In genomic region chr5:134206627-134207160, GRCh38 we compare ENCODE assay signal across 21 cellular contexts. TPM values are rescaled to one million over a fixed set of nuclear protein-coding genes. Genes with fewer than 3 reads are reported as not detected.
DNase-seq lines count a peak whose midpoint lies in the region; ATAC-seq, FAIRE-seq and TF ChIP-seq lines count a peak whose summit lies in the region.
"Had no signal": no experiment of that assay in that cellular context is flagged by ENCODE, and none has a peak within 500 bp of the region (broad histone marks: within the 10 kb centered on the region; RNA-seq: fewer than 3 reads in every experiment).

No MANE protein-coding gene starts in this region.

- peaks cover 60% of the 10 kb centered on the region for H3K36me3 Mint-ChIP-seq in CD4-positive, alpha-beta T cell (ENCODE audit: low read depth)
- peaks cover 50% of the 10 kb centered on the region for H3K36me3 Mint-ChIP-seq in central memory CD8-positive, alpha-beta T cell (ENCODE audit: insufficient read depth)
- H3K36me3 Mint-ChIP-seq in neural progenitor cell: peaks cover 32% of the 10 kb centered on the region
- H3K36me3 Mint-ChIP-seq in effector memory CD8-positive, alpha-beta T cell (ENCODE audit: insufficient read depth): peaks cover 62% of the 10 kb centered on the region

- intact Hi-C loops in CD4-positive, alpha-beta T cell (cut with DNase I, micrococcal nuclease): no loop called here

- POLR2A ChIA-PET in CD4-positive, alpha-beta T cell (lab: Charles Lee): interaction anchor here (0.7 to 2.1 kb wide), 2 partner anchors 16 to 19 kb away, joined by 3 to 7 read pairs; partner anchors contain the start of gene PPP2CA

- H3K9me3 Mint-ChIP-seq in CD4-positive, alpha-beta T cell: no peaks in the 10 kb centered on the region
- no peaks in the 10 kb centered on the region for H3K9me3 Mint-ChIP-seq in central memory CD8-positive, alpha-beta T cell
- peaks cover 3% of the 10 kb centered on the region for H3K9me3 Mint-ChIP-seq in neural progenitor cell
- no peaks in the 10 kb centered on the region for H3K9me3 Mint-ChIP-seq in effector memory CD8-positive, alpha-beta T cell
- H3K9me3 Mint-ChIP-seq: IgD-negative memory B cell had no signal

- no peak for DNase-seq in CD4-positive, alpha-beta T cell
- DNase-seq in HTR-8/SVneo (ENCODE audit: insufficient read length, low spot score): no peak
- DNase-seq in central memory CD8-positive, alpha-beta T cell (ENCODE audit: low spot score in 2 of 2): no peak
- DNase-seq in neural progenitor cell (ENCODE audit: low spot score): no peak
- no peak for DNase-seq in dedifferentiated amniotic fluid mesenchymal stem cell (ENCODE audit: extremely low spot score)
- DNase-seq in effector memory CD8-positive, alpha-beta T cell: no peak
- DNase-seq: DMS79, Karpas-422, NCI-H1417, NCI-H1694 treated with DMSO at 0.1 percent for 48 hours, NCI-H446 treated with DMSO at 0.1 percent for 48 hours, NCI-H526 treated with DMSO at 0.1 percent for 48 hours, PC-9, SIG-M5, SK-N-SH had no signal

- no peak overlapping the region for H3K9ac ChIP-seq in neural progenitor cell
- H3K9ac ChIP-seq: SK-N-SH had no signal

- no peak for ATAC-seq in CD4-positive, alpha-beta T cell (ENCODE audit: poor library complexity)
- no peak for ATAC-seq in central memory CD8-positive, alpha-beta T cell (replicated peaks; ENCODE audit: extremely low read depth, poor library complexity, severe bottlenecking)
- ATAC-seq in GM21723 (IDR thresholded peaks at IDR 0.05; ENCODE audit: unreplicated experiment): no peak
- no peak for ATAC-seq in HG02981 (IDR thresholded peaks at IDR 0.05; ENCODE audit: unreplicated experiment)
- ATAC-seq in effector memory CD8-positive, alpha-beta T cell (replicated peaks): no peak

- H3K36me3 ChIP-seq in neural progenitor cell: peaks cover 20% of the 10 kb centered on the region

- CTCF ChIA-PET in CD4-positive, alpha-beta T cell (lab: Charles Lee): no interaction called here

- no peaks in the 10 kb centered on the region for H3K27me3 Mint-ChIP-seq in CD4-positive, alpha-beta T cell
- no peaks in the 10 kb centered on the region for H3K27me3 Mint-ChIP-seq in central memory CD8-positive, alpha-beta T cell
- no peaks in the 10 kb centered on the region for H3K27me3 Mint-ChIP-seq in neural progenitor cell (ENCODE audit: insufficient read depth, low read depth)
- H3K27me3 Mint-ChIP-seq in effector memory CD8-positive, alpha-beta T cell: no peaks in the 10 kb centered on the region
- H3K27me3 Mint-ChIP-seq: IgD-negative memory B cell had no signal

- no peak for TF ChIP-seq CTCF in CD4-positive, alpha-beta T cell (IDR thresholded peaks at IDR 0.05)
- TF ChIP-seq CTCF in neural progenitor cell (IDR thresholded peaks at IDR 0.05): no peak

- peaks cover 100% of the 10 kb centered on the region for H3K79me2 ChIP-seq in neural progenitor cell (ENCODE audit: low read depth)

- H2AFZ ChIP-seq in neural progenitor cell (replicated peaks): no peak overlapping the region
- H2AFZ ChIP-seq: PC-9 had no signal

- no peaks in the 10 kb centered on the region for H3F3A ChIP-seq in neural progenitor cell (ENCODE audit: low read depth)

- H3K9me3 ChIP-seq in CD4-positive, alpha-beta T cell (ENCODE audit: control insufficient read depth, low read length): no peaks in the 10 kb centered on the region
- no peaks in the 10 kb centered on the region for H3K9me3 ChIP-seq in neural progenitor cell (ENCODE audit: low read depth)
- H3K9me3 ChIP-seq: HAP-1, SK-N-SH had no signal

- H3K27ac Mint-ChIP-seq in CD4-positive, alpha-beta T cell: no peak overlapping the region
- H3K27ac Mint-ChIP-seq in central memory CD8-positive, alpha-beta T cell (ENCODE audit: low read depth): peak overlapping the region; percentile 3
- H3K27ac Mint-ChIP-seq in neural progenitor cell: peak overlapping the region; percentile 12
- H3K27ac Mint-ChIP-seq in effector memory CD8-positive, alpha-beta T cell: peak overlapping the region in 1 of 2 donors; percentile 77
- H3K27ac Mint-ChIP-seq: IgD-negative memory B cell had no signal

- peak overlapping the region; percentile 17 for H3K27ac ChIP-seq in CD4-positive, alpha-beta T cell (ENCODE audit: low read depth, low read length)
- H3K27ac ChIP-seq in neural progenitor cell: no peak overlapping the region
- H3K27ac ChIP-seq: C4-2B, PC-9 had no signal

- FAIRE-seq in HTR-8/SVneo (lab: Jason Lieb, UNC): peak; percentile 58
- FAIRE-seq: A204.1 had no signal

- no peak overlapping the region for H3K4me3 ChIP-seq in neural progenitor cell
- H3K4me3 ChIP-seq: HAP-1, PC-9 had no signal

- no peak overlapping the region for H3K4me3 Mint-ChIP-seq in CD4-positive, alpha-beta T cell
- no peak overlapping the region for H3K4me3 Mint-ChIP-seq in central memory CD8-positive, alpha-beta T cell
- no peak overlapping the region for H3K4me3 Mint-ChIP-seq in neural progenitor cell
- peak overlapping the region in 1 of 2 donors; percentile 13 for H3K4me3 Mint-ChIP-seq in effector memory CD8-positive, alpha-beta T cell
- H3K4me3 Mint-ChIP-seq: IgD-negative memory B cell had no signal

- H3K4me1 Mint-ChIP-seq in CD4-positive, alpha-beta T cell (ENCODE audit: low read depth): peaks cover 53% of the 10 kb centered on the region
- H3K4me1 Mint-ChIP-seq in central memory CD8-positive, alpha-beta T cell: peaks cover 50% of the 10 kb centered on the region
- H3K4me1 Mint-ChIP-seq in neural progenitor cell: peaks cover 2% of the 10 kb centered on the region
- H3K4me1 Mint-ChIP-seq in effector memory CD8-positive, alpha-beta T cell (ENCODE audit: low read depth in 2 of 2): peaks cover 23 to 41% of the 10 kb centered on the region in 2 donors

- H4K20me1 ChIP-seq in neural progenitor cell (ENCODE audit: low read depth): peaks cover 98% of the 10 kb centered on the region

- no peaks in the 10 kb centered on the region for H3K27me3 ChIP-seq in CD4-positive, alpha-beta T cell (ENCODE audit: control insufficient read depth, insufficient read depth, low read length)
- H3K27me3 ChIP-seq in neural progenitor cell: no peaks in the 10 kb centered on the region

- no peak overlapping the region for H3K4me2 ChIP-seq in neural progenitor cell
- H3K4me2 ChIP-seq: PC-9, SK-N-SH had no signal

- H3K4me1 ChIP-seq in neural progenitor cell: no peaks in the 10 kb centered on the region
- H3K4me1 ChIP-seq: HAP-1 had no signal

RNA-seq across cellular contexts. Expression of gene PPP2CA, which starts 19.2 kb away (rescaled TPM):
- total RNA-seq in CD4-positive, alpha-beta T cell: 100 to 1,000 TPM; 188 to 195 TPM
- total RNA-seq in neural progenitor cell (ENCODE audit: low replicate concordance): 216 and 251 TPM in 2 replicates

RNA-seq across cellular contexts. Expression of gene SKP1, which starts 29.9 kb away (rescaled TPM):
- 100 to 1,000 TPM; 303 to 314 TPM for total RNA-seq in CD4-positive, alpha-beta T cell
- 507 and 758 TPM in 2 replicates for total RNA-seq in neural progenitor cell (ENCODE audit: low replicate concordance)
